1 cellular context compared by ENCODE assay signal in the genomic region with DNA sequence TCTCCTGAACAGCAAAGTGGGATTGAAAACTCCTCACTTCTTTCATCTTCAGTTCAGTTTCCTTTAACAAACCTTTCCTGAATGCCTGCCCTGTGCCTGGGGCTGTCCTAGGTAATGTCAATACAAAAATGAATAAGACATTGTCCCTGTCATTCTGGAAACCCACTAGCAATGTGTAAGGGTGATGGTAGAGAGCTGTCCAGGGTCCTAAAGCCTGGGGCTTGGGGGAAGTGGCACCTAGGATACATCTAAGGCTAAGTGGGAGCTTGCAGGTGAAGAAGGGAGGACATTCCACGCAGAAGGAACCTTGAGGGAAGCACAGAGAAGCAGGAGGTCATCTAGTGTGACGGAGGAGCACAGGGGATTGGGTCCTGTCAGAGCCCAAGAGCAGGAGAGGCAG.
TF ChIP-seq lines count a peak whose summit lies in the region.

No MANE protein-coding gene starts in this region.

TF ChIP-seq in WTC11, 78 proteins besides CTCF, POLR2A, EP300 and RAD21 (continued from another document):
- TF ChIP-seq PRDM15 (CRISPR knock-in tag; IDR thresholded peaks at IDR 0.05) (no peak), ETV6 (CRISPR knock-in tag; IDR thresholded peaks at IDR 0.05) (no peak), ATF3 (CRISPR knock-in tag; conservative IDR thresholded peaks at IDR 0.05) (no peak), TEAD1 (CRISPR knock-in tag; IDR thresholded peaks at IDR 0.05) (peak; percentile 23; the same call in 1 of the 2 replicates), FOXJ3 (CRISPR knock-in tag; IDR thresholded peaks at IDR 0.05; ENCODE audit: borderline replicate concordance) (no peak), IRF1 (CRISPR knock-in tag; IDR thresholded peaks at IDR 0.05) (no peak)
TF ChIP-seq in WTC11: peak in this region for 1.
